1 cellular context compared by ENCODE assay signal in genomic region chr19:14459703-14460102, GRCh38.
TF ChIP-seq lines count a peak whose summit lies in the region.

No MANE protein-coding gene starts in this region.

TF ChIP-seq in HepG2, 621 proteins besides CTCF, POLR2A, EP300 and RAD21:
- TF ChIP-seq SIX1 (CRISPR knock-in tag; IDR thresholded peaks at IDR 0.05; ENCODE audit: borderline replicate concordance) (no peak), ZNF558 (CRISPR knock-in tag; IDR thresholded peaks at IDR 0.05; ENCODE audit: borderline replicate concordance) (no peak), RARA (CRISPR knock-in tag; IDR thresholded peaks at IDR 0.05) (no peak), FOSL2 (CRISPR knock-in tag; IDR thresholded peaks at IDR 0.05) (no peak), ZNF597 (CRISPR knock-in tag; IDR thresholded peaks at IDR 0.05) (no peak), ZNF264 (CRISPR knock-in tag; IDR thresholded peaks at IDR 0.05) (no peak), AHDC1 (CRISPR knock-in tag; IDR thresholded peaks at IDR 0.05; ENCODE audit: borderline replicate concordance) (no peak), ZC3H4 (CRISPR knock-in tag; IDR thresholded peaks at IDR 0.05; ENCODE audit: borderline replicate concordance) (no peak), HOXD1 (CRISPR knock-in tag; IDR thresholded peaks at IDR 0.05) (no peak), ZNF576 (CRISPR knock-in tag; IDR thresholded peaks at IDR 0.05) (no peak), HNRNPUL1 (IDR thresholded peaks at IDR 0.05; ENCODE audit: low read depth, low read length) (no peak), SMAD9 (CRISPR knock-in tag; IDR thresholded peaks at IDR 0.05) (no peak), TOE1 (CRISPR knock-in tag; IDR thresholded peaks at IDR 0.05) (no peak), CREM (IDR thresholded peaks at IDR 0.05) (no peak), CREM (CRISPR knock-in tag; IDR thresholded peaks at IDR 0.05) (no peak), MIER3 (CRISPR knock-in tag; IDR thresholded peaks at IDR 0.05; ENCODE audit: borderline replicate concordance) (no peak), ZNF484 (CRISPR knock-in tag; IDR thresholded peaks at IDR 0.05; ENCODE audit: borderline replicate concordance, low read depth) (no peak), ARID4A (CRISPR knock-in tag; IDR thresholded peaks at IDR 0.05; ENCODE audit: borderline replicate concordance) (no peak), STAT6 (CRISPR knock-in tag; IDR thresholded peaks at IDR 0.05; ENCODE audit: borderline replicate concordance) (no peak)
TF ChIP-seq in HepG2: peak in this region for 0.
